Comparison of ENCODE assay signal across 8 cellular contexts in genomic region chr10:21495686-21496284, GRCh38. TPM values are rescaled to one million over a fixed set of nuclear protein-coding genes. Genes with fewer than 3 reads are reported as not detected.
DNase-seq lines count a peak whose midpoint lies in the region; ATAC-seq, FAIRE-seq and TF ChIP-seq lines count a peak whose summit lies in the region.

No MANE protein-coding gene starts in this region.

- H3K4me3 ChIP-seq in A549: peak overlapping the region; percentile 77

- peak overlapping the region; percentile 90 for H3K4me3 Mint-ChIP-seq in chondrocyte (ENCODE audit: unreplicated experiment)

- peak; percentile 78 to 81 for ATAC-seq in A549
- peak; percentile 78 for ATAC-seq in GM18502 (IDR thresholded peaks at IDR 0.05; ENCODE audit: poor library complexity, unreplicated experiment)
- peak; percentile 66 for ATAC-seq in HG02938 (IDR thresholded peaks at IDR 0.05; ENCODE audit: unreplicated experiment)

- TF ChIP-seq POLR2A in A549 (IDR thresholded peaks at IDR 0.05; ENCODE audit: low read length): peak; percentile 53

- peaks cover 37% of the 10 kb centered on the region for H3K4me1 ChIP-seq in A549

- no peak for FAIRE-seq in A549 (lab: Jason Lieb, UNC)

- 0% methylated on average over 35 of the region's 59 CpGs for whole genome bisulfite sequencing in A549 (ENCODE audit: missing lambda C conversion rate)

- peak overlapping the region; percentile 93 for H3K4me2 ChIP-seq in A549

- peak in 1 of 2 experiments; percentile 48; a peak in 1 of 5 replicates for TF ChIP-seq EP300 in A549 (IDR thresholded peaks at IDR 0.05)

- H3K36me3 Mint-ChIP-seq in chondrocyte (ENCODE audit: low read depth): no peaks in the 10 kb centered on the region

- H3K27ac ChIP-seq in A549: peak overlapping the region; percentile 93 to 99

- peak; percentile 94 for DNase-seq in A549 (ENCODE audit: low read depth in 1 of 2, low spot score in 1 of 2)
- peak; percentile 10 for DNase-seq in NCI-H187 treated with DMSO at 0.1 percent for 48 hours (lab: John Stamatoyannopoulos, UW)
- DNase-seq in activated CD4-positive, alpha-beta T cell treated with anti-CD3 and anti-CD28 coated beads for 1 hour: peak; percentile 84
- peak; percentile 94 for DNase-seq in chondrocyte (ENCODE audit: low spot score)
- peak; percentile 86 for DNase-seq in kidney tubule cell (ENCODE audit: low spot score)
- peak; percentile 78 to 86 (median 81) for DNase-seq in stimulated activated CD4-positive, alpha-beta T cell treated with anti-CD3 and anti-CD28 coated beads, Interleukin-1b, Interleukin-23, amount 100 ng/mL, for 24 hours (ENCODE audit: low read depth in 4 of 4, low spot score in 1 of 4)

- H3K9me3 Mint-ChIP-seq in chondrocyte (ENCODE audit: low read depth): no peaks in the 10 kb centered on the region

- peak overlapping the region; percentile 80 for H3K27ac Mint-ChIP-seq in chondrocyte (ENCODE audit: unreplicated experiment)

- no peaks in the 10 kb centered on the region for H3K27me3 Mint-ChIP-seq in chondrocyte (ENCODE audit: low read depth)

- peak; percentile 93 for TF ChIP-seq CTCF in A549 (IDR thresholded peaks at IDR 0.05)
- peak; percentile 98 for TF ChIP-seq CTCF in chondrocyte (IDR thresholded peaks at IDR 0.05)

- peak; percentile 81 to 99 for TF ChIP-seq RAD21 in A549 (conservative IDR thresholded peaks at IDR 0.05 in 1 of 2, IDR thresholded peaks at IDR 0.05 in 1 of 2)

- POLR2A ChIA-PET in A549 (lab: Yijun Ruan, JAX): interaction anchor here (0.6 to 5.2 kb wide), 23 partner anchors 21 to 845 kb away, joined by 3 to 85 read pairs (median 6); partner anchors contain the start of genes COMMD3, MLLT10 and SKIDA1

- CTCF ChIA-PET in A549 (lab: Yijun Ruan, JAX): interaction anchor here (0.6 to 9.4 kb wide), 79 partner anchors 9 to 1573 kb away, joined by 3 to 97 read pairs (median 4); partner anchors contain the start of genes MLLT10 and SKIDA1

- H3K4me1 Mint-ChIP-seq in chondrocyte (ENCODE audit: low read depth): peaks cover 31% of the 10 kb centered on the region

- no peaks in the 10 kb centered on the region for H3K9me3 ChIP-seq in A549

TF ChIP-seq in A549, 52 proteins besides CTCF, POLR2A, EP300 and RAD21:
- peak; percentile 57; the same call in 1 of the 2 replicates for TF ChIP-seq HMGXB4 (CRISPR knock-in tag; IDR thresholded peaks at IDR 0.05; ENCODE audit: borderline replicate concordance)
- TF ChIP-seq MAZ (IDR thresholded peaks at IDR 0.05; ENCODE audit: borderline replicate concordance, low read depth, low read length): peak; percentile 81; the same call in 1 of the 2 replicates
- no peak for TF ChIP-seq HEYL (CRISPR knock-in tag; IDR thresholded peaks at IDR 0.05)
- TF ChIP-seq ESRRA (IDR thresholded peaks at IDR 0.05; ENCODE audit: borderline replicate concordance, low read length): no peak
- peak; percentile 74 for TF ChIP-seq GATA3 (IDR thresholded peaks at IDR 0.05; ENCODE audit: borderline replicate concordance)
- peak; percentile 66 for TF ChIP-seq PBX3 (IDR thresholded peaks at IDR 0.05)
- no peak for TF ChIP-seq ATOH8 (CRISPR knock-in tag; IDR thresholded peaks at IDR 0.05; ENCODE audit: low read depth)
- TF ChIP-seq HOXB5 (CRISPR knock-in tag; IDR thresholded peaks at IDR 0.05): peak; percentile 71
- TF ChIP-seq KDM1A (IDR thresholded peaks at IDR 0.05; ENCODE audit: low read depth): no peak
- peak; percentile 94; the same call in 1 of the 2 replicates for TF ChIP-seq MYC (IDR thresholded peaks at IDR 0.05; ENCODE audit: borderline replicate concordance, low read length)
- TF ChIP-seq HES2 (IDR thresholded peaks at IDR 0.05): no peak
- peak; percentile 93 for TF ChIP-seq SMC3 (IDR thresholded peaks at IDR 0.05)
- TF ChIP-seq MAFK (IDR thresholded peaks at IDR 0.05; ENCODE audit: partially characterized antibody): no peak
- TF ChIP-seq BCL3 (IDR thresholded peaks at IDR 0.05): peak; percentile 67; the same call in 2 of the 3 replicates
- no peak for TF ChIP-seq HOXB13 (CRISPR knock-in tag; IDR thresholded peaks at IDR 0.05; ENCODE audit: low read depth)
- no peak for TF ChIP-seq ZFP36 (IDR thresholded peaks at IDR 0.05; ENCODE audit: borderline replicate concordance, partially characterized antibody)
- peak; percentile 76 to 84 for TF ChIP-seq JUN (IDR thresholded peaks at IDR 0.05)
- peak; percentile 74 for TF ChIP-seq CHD2 (IDR thresholded peaks at IDR 0.05; ENCODE audit: low read length, partially characterized antibody)
- no peak for TF ChIP-seq FOSL2 (IDR thresholded peaks at IDR 0.05)
- peak; percentile 41 for TF ChIP-seq FOSL2 (CRISPR knock-in tag; IDR thresholded peaks at IDR 0.05)
- peak; percentile 97 for TF ChIP-seq MAX (IDR thresholded peaks at IDR 0.05)
- no peak for TF ChIP-seq TP53 (CRISPR knock-in tag; IDR thresholded peaks at IDR 0.05)
- TF ChIP-seq BHLHE40 (IDR thresholded peaks at IDR 0.05; ENCODE audit: low read depth, low read length): peak; percentile 41; the same call in 1 of the 2 replicates

RNA-seq across cellular contexts. Expression of gene SKIDA1, which starts 29.7 kb away (rescaled TPM):
- polyA plus RNA-seq in A549 (2011; rRNA removed) (0.87 and 1.0 TPM in 2 replicates), A549 (2017; fragmentation: RNase III; extraction: RNeasy Plus Mini Kit Qiagen cat#74134 plus additional on column Dnase treatment) (3.5 to 4.2 TPM (median 4.1 TPM) in 3 replicates)
- polyA plus RNA-seq in A549 (2012; cell fraction: cytosol; rRNA removed): 0.54 and 0.60 TPM in 2 replicates
- polyA plus RNA-seq in A549 (2012; cell fraction: nucleus; rRNA removed): 0.48 and 0.60 TPM in 2 replicates
- 1.2 and 1.4 TPM in 2 replicates for polyA minus RNA-seq in A549 (2011; rRNA and poly(A)+ RNA removed)
- 1.9 to 3.7 TPM (median 2.0 TPM) in 3 replicates for total RNA-seq in chondrocyte

RNA-seq across cellular contexts. Expression of gene MLLT10, which starts 38.2 kb away (rescaled TPM):
- polyA plus RNA-seq in A549 (2011; rRNA removed): 54.1 and 55.5 TPM in 2 replicates
- polyA plus RNA-seq in A549 (2012; cell fraction: cytosol; rRNA removed): 28.8 and 31.8 TPM in 2 replicates
- 26.3 and 38.8 TPM in 2 replicates for polyA plus RNA-seq in A549 (2012; cell fraction: nucleus; rRNA removed)
- polyA plus RNA-seq in A549 (2017; fragmentation: RNase III; extraction: RNeasy Plus Mini Kit Qiagen cat#74134 plus additional on column Dnase treatment): 35.3 to 41.7 TPM (median 38.9 TPM) in 3 replicates
- 65.1 and 116 TPM in 2 replicates for polyA minus RNA-seq in A549 (2011; rRNA and poly(A)+ RNA removed)
- 35.4 to 39.0 TPM (median 37.5 TPM) in 3 replicates for total RNA-seq in chondrocyte

Comparison
In these comparisons a context has a peak if more than half of its experiments do, and no peak if none do; other contexts are left out.
1. Peak in every context shown above with its lines: DNase-seq, ATAC-seq, H3K4me3 ChIP-seq and H3K27ac ChIP-seq.
2. DNase-seq: peak in every context shown above with its lines; median percentile 94 in A549; 94 in chondrocyte; 86 in kidney tubule cell; 84 in activated CD4-positive, alpha-beta T cell treated with anti-CD3 and anti-CD28 coated beads for 1 hour; 81 in stimulated activated CD4-positive, alpha-beta T cell treated with anti-CD3 and anti-CD28 coated beads, Interleukin-1b, Interleukin-23, amount 100 ng/mL, for 24 hours; 10 in NCI-H187 treated with DMSO at 0.1 percent for 48 hours.